Comparison of ENCODE assay signal across 2 cellular contexts in the genomic region with DNA sequence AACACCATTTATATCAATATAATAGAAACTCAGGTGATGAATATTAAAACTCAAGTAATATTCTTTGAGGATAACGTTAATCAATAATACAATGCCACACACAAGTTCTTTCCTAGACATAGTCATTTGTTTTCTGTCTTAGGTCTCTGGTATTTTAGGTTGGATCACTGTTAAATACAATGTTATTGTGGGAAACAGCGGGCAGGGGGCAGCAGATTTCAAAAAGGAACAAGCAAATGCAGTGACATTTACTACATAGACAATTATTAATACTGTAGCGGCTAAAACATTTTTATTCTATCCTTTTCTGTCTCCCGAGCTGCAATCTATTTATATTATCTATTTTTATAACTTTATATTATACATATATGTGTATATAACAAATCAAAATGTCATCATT.
TF ChIP-seq lines count a peak whose summit lies in the region.

No MANE protein-coding gene starts in this region.

TF ChIP-seq in HCT116, 20 proteins besides CTCF, POLR2A, EP300 and RAD21:
- TF ChIP-seq SP1 (IDR thresholded peaks at IDR 0.05; ENCODE audit: low read depth) (no peak), ZFX (IDR thresholded peaks at IDR 0.05) (no peak), EZH2 (IDR thresholded peaks at IDR 0.05) (no peak), ZBTB33 (IDR thresholded peaks at IDR 0.05; ENCODE audit: extremely low read depth, insufficient replicate concordance, low read length) (no peak), MAX (IDR thresholded peaks at IDR 0.05) (no peak), CBX3 (IDR thresholded peaks at IDR 0.05; ENCODE audit: low read depth) (no peak), JUND (IDR thresholded peaks at IDR 0.05) (no peak), TCF7L2 (IDR thresholded peaks at IDR 0.05; ENCODE audit: borderline replicate concordance, extremely low read depth, insufficient read depth, insufficient read length) (no peak), SIN3A (IDR thresholded peaks at IDR 0.05; ENCODE audit: low read depth) (no peak), SRF (IDR thresholded peaks at IDR 0.05; ENCODE audit: low read depth) (no peak), ELF1 (IDR thresholded peaks at IDR 0.05; ENCODE audit: borderline replicate concordance, low read depth) (no peak), YY1 (IDR thresholded peaks at IDR 0.05; ENCODE audit: extremely low read depth, insufficient replicate concordance, low read depth, low read length) (no peak), EZH2phosphoT487 (IDR thresholded peaks at IDR 0.05; ENCODE audit: borderline replicate concordance) (no peak), POLR2AphosphoS5 (IDR thresholded peaks at IDR 0.05; ENCODE audit: low read depth, low read length) (no peak), FOSL1 (IDR thresholded peaks at IDR 0.05; ENCODE audit: low read depth) (no peak), REST (IDR thresholded peaks at IDR 0.05; ENCODE audit: low read depth) (no peak), CEBPB (IDR thresholded peaks at IDR 0.05; ENCODE audit: low read depth) (no peak)
- TF ChIP-seq, protein P1, sequence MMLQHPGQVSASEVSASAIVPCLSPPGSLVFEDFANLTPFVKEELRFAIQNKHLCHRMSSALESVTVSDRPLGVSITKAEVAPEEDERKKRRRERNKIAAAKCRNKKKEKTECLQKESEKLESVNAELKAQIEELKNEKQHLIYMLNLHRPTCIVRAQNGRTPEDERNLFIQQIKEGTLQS (IDR thresholded peaks at IDR 0.05), result no peak

TF ChIP-seq in GM12878, 131 proteins besides CTCF, POLR2A, EP300 and RAD21:
- TF ChIP-seq, protein P2, sequence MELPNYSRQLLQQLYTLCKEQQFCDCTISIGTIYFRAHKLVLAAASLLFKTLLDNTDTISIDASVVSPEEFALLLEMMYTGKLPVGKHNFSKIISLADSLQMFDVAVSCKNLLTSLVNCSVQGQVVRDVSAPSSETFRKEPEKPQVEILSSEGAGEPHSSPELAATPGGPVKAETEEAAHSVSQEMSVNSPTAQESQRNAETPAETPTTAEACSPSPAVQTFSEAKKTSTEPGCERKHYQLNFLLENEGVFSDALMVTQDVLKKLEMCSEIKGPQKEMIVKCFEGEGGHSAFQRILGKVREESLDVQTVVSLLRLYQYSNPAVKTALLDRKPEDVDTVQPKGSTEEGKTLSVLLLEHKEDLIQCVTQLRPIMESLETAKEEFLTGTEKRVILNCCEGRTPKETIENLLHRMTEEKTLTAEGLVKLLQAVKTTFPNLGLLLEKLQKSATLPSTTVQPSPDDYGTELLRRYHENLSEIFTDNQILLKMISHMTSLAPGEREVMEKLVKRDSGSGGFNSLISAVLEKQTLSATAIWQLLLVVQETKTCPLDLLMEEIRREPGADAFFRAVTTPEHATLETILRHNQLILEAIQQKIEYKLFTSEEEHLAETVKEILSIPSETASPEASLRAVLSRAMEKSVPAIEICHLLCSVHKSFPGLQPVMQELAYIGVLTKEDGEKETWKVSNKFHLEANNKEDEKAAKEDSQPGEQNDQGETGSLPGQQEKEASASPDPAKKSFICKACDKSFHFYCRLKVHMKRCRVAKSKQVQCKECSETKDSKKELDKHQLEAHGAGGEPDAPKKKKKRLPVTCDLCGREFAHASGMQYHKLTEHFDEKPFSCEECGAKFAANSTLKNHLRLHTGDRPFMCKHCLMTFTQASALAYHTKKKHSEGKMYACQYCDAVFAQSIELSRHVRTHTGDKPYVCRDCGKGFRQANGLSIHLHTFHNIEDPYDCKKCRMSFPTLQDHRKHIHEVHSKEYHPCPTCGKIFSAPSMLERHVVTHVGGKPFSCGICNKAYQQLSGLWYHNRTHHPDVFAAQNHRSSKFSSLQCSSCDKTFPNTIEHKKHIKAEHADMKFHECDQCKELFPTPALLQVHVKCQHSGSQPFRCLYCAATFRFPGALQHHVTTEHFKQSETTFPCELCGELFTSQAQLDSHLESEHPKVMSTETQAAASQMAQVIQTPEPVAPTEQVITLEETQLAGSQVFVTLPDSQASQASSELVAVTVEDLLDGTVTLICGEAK (IDR thresholded peaks at IDR 0.05; ENCODE audit: borderline replicate concordance), result no peak
- TF ChIP-seq FOXK2 (IDR thresholded peaks at IDR 0.05) (no peak), FOXM1 (IDR thresholded peaks at IDR 0.05; ENCODE audit: low read depth, low read length) (no peak), SMC3 (IDR thresholded peaks at IDR 0.05; ENCODE audit: borderline replicate concordance, low read length) (peak; percentile 68; the same call in 1 of the 2 replicates), RUNX3 (IDR thresholded peaks at IDR 0.05; ENCODE audit: low read length) (peak; percentile 14; the same call in 1 of the 2 replicates)
